ENCODE assay signal across 17 cellular contexts in the genomic region with DNA sequence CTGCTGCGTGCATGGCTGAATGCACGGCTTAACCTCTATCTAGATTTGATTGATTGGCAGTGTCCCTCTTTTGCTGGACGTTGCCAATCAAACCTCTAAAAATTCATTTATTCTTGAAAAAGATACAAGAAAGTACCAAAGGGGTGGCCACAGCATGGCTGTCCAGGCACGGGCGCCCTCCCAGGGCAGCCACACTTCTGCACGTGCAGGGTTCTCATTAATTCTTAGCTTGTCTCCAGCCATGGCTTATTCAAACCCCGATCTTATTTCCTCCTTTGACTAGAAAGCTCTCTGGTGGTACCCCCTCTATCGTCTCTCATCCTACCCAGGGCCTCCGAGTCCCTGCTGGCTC.
DNase-seq lines count a peak whose midpoint lies in the region; ATAC-seq and TF ChIP-seq lines count a peak whose summit lies in the region.
"Had no signal": no experiment of that assay in that cellular context is flagged by ENCODE, and none has a peak within 500 bp of the region (broad histone marks: within the 10 kb centered on the region; RNA-seq: fewer than 3 reads in every experiment).

No MANE protein-coding gene starts in this region.

- peak; percentile 25 for DNase-seq in NCI-H2107 treated with DMSO at 0.1 percent for 48 hours (lab: John Stamatoyannopoulos, UW; ENCODE audit: unreplicated experiment)
- no peak for DNase-seq in NCI-H2107 (lab: John Stamatoyannopoulos, UW)
- DNase-seq in dorsolateral prefrontal cortex, result peak in 1 of 10 donors; percentile 39
- DNase-seq in neuronal stem cell (ENCODE audit: low spot score), result no peak
- no peak for DNase-seq in type B pancreatic cell (ENCODE audit: extremely low spot score, unreplicated experiment)
- no peak for DNase-seq in nucleus accumbens (lab: John Stamatoyannopoulos, UW)
- DNase-seq: 8988T, KG1, NCI-H2029, PC-3 had no signal

- no peak overlapping the region for H4K8ac ChIP-seq in neuronal stem cell (ENCODE audit: low read depth, low read length)

- H3K4me1 ChIP-seq in neuronal stem cell (ENCODE audit: control insufficient read depth in 2 of 2, insufficient read depth in 1 of 2, low read depth in 1 of 2, low read length in 2 of 2), result peaks cover 38 to 56% of the 10 kb centered on the region in 2 donors
- H3K4me1 ChIP-seq: HAP-1 had no signal

- intact Hi-C loops in dorsolateral prefrontal cortex (cut with DNase I), result no loop called here

- H3K36me3 ChIP-seq in neuronal stem cell (replicated peaks in 1 of 2; ENCODE audit: control insufficient read depth in 2 of 2, insufficient read depth in 2 of 2, low read length in 2 of 2), result no peaks in the 10 kb centered on the region
- H3K36me3 ChIP-seq: HAP-1 had no signal

- no peak overlapping the region for H3K23ac ChIP-seq in neuronal stem cell (ENCODE audit: low read depth, low read length, poor library complexity)

- H3K9me3 ChIP-seq in neuronal stem cell (replicated peaks in 1 of 2; ENCODE audit: control insufficient read depth in 2 of 2, insufficient read depth in 1 of 2, low read depth in 1 of 2, low read length in 2 of 2), result no peaks in the 10 kb centered on the region
- H3K9me3 ChIP-seq: HAP-1 had no signal

- no peak overlapping the region for H3K14ac ChIP-seq in neuronal stem cell (ENCODE audit: low read length)

- peak overlapping the region in 56 of 59 donors; percentile 28 to 89 (median 68) for H3K27ac ChIP-seq in dorsolateral prefrontal cortex
- H3K27ac ChIP-seq in neuronal stem cell (replicated peaks; ENCODE audit: low read length), result no peak overlapping the region
- H3K27ac ChIP-seq: C4-2B, HL-60 had no signal

- no peak overlapping the region for H3K9ac ChIP-seq in neuronal stem cell (ENCODE audit: low read depth, low read length, poor library complexity)

- no peaks in the 10 kb centered on the region for H3K36me3 Mint-ChIP-seq in type B pancreatic cell

- no peak overlapping the region for H2BK120ac ChIP-seq in neuronal stem cell (ENCODE audit: low read depth, low read length)

- H3K4me3 ChIP-seq in dorsolateral prefrontal cortex (peak overlapping the region in 20 of 59 donors; percentile 1 to 36 (median 15)), neuronal stem cell (ENCODE audit: low read length in 2 of 2) (peak overlapping the region in 1 of 2 donors; percentile 32)
- H3K4me3 ChIP-seq: GM23338, HAP-1 had no signal

- no peaks in the 10 kb centered on the region for H3K9me3 Mint-ChIP-seq in type B pancreatic cell
- H3K9me3 Mint-ChIP-seq: GM23338 had no signal

- peaks cover 29% of the 10 kb centered on the region for H3K4me1 Mint-ChIP-seq in type B pancreatic cell (ENCODE audit: unreplicated experiment)

- H3K4ac ChIP-seq in neuronal stem cell (ENCODE audit: low read length), result no peak overlapping the region

- WGBS in neuronal stem cell (ENCODE audit: extremely low coverage in 2 of 2, insufficient read length in 2 of 2, insufficient replicate concordance in 1 of 2), 2 donors, result no CpG with 5 or more reads among the region's 9 CpGs

- no peak overlapping the region for H2BK15ac ChIP-seq in neuronal stem cell (ENCODE audit: low read length)

- H3K79me1 ChIP-seq in neuronal stem cell (ENCODE audit: low read depth, low read length), result peaks cover 3% of the 10 kb centered on the region

- H2AFZ ChIP-seq in neuronal stem cell (ENCODE audit: low read length), result peak overlapping the region; percentile 60
- H2AFZ ChIP-seq: GM23338 had no signal

- no peaks in the 10 kb centered on the region for H3K27me3 Mint-ChIP-seq in type B pancreatic cell

- no peak overlapping the region for H2BK5ac ChIP-seq in neuronal stem cell (ENCODE audit: low read length)

- peak overlapping the region; percentile 49 for H3K4me3 Mint-ChIP-seq in type B pancreatic cell
- H3K4me3 Mint-ChIP-seq: GM23338 had no signal

- peak overlapping the region; percentile 55 for H3K27ac Mint-ChIP-seq in type B pancreatic cell
- H3K27ac Mint-ChIP-seq: GM23338 had no signal

- H3K4me2 ChIP-seq in neuronal stem cell (ENCODE audit: insufficient read depth, low read length, poor library complexity, severe bottlenecking), result no peak overlapping the region

- peak overlapping the region; percentile 5 for H2AK5ac ChIP-seq in neuronal stem cell (ENCODE audit: low read depth, low read length)

- no peak overlapping the region for H4K91ac ChIP-seq in neuronal stem cell (ENCODE audit: low read depth, low read length, poor library complexity)

- ATAC-seq in GM18867 (IDR thresholded peaks at IDR 0.05; ENCODE audit: unreplicated experiment) (no peak), GM19328 (IDR thresholded peaks at IDR 0.05; ENCODE audit: unreplicated experiment) (no peak)
- ATAC-seq: HepG2, PC-3 had no signal

- H3K27me3 ChIP-seq in dorsolateral prefrontal cortex, result peaks cover 0 to 15% (median 0%) of the 10 kb centered on the region in 45 donors
- H3K27me3 ChIP-seq in neuronal stem cell (ENCODE audit: control insufficient read depth in 3 of 3, insufficient read depth in 3 of 3, low read depth in 1 of 3, low read length in 3 of 3), result no peaks in the 10 kb centered on the region

- TF ChIP-seq CTCF in dorsolateral prefrontal cortex (IDR thresholded peaks at IDR 0.05 in 54 of 56, conservative IDR thresholded peaks at IDR 0.05 in 2 of 56; ENCODE audit: low read depth in 1 of 56, partially characterized antibody in 56 of 56) (no peak), type B pancreatic cell (conservative IDR thresholded peaks at IDR 0.05) (no peak)

- peak overlapping the region; percentile 29 for H3K18ac ChIP-seq in neuronal stem cell (ENCODE audit: low read length)

- no peak overlapping the region for H2BK12ac ChIP-seq in neuronal stem cell (ENCODE audit: low read length)
